Comparison of ENCODE assay signal across 8 cellular contexts in genomic region chr19:1268392-1269064, GRCh38. TPM values are rescaled to one million over a fixed set of nuclear protein-coding genes. Genes with fewer than 3 reads are reported as not detected.
DNase-seq lines count a peak whose midpoint lies in the region; ATAC-seq, FAIRE-seq and TF ChIP-seq lines count a peak whose summit lies in the region.

No MANE protein-coding gene starts in this region.

- TF ChIP-seq POLR2A in A549 (IDR thresholded peaks at IDR 0.05; ENCODE audit: low read length) (no peak), H54 (IDR thresholded peaks at IDR 0.05; ENCODE audit: low read depth, low read length) (no peak)

- no peak for DNase-seq in A549 (ENCODE audit: low read depth in 1 of 2, low spot score in 1 of 2)
- DNase-seq in Karpas-422: no peak
- DNase-seq in colonic mucosa: no peak
- DNase-seq in natural killer cell treated with Interleukin-12 subunit alpha and Interleukin-12 subunit beta and Interleukin-15 and Interleukin-18, amount 100 ng/mL, for 72 hours (ENCODE audit: low spot score): no peak
- DNase-seq in ACHN: no peak
- DNase-seq in COR-L47 (lab: John Stamatoyannopoulos, UW): no peak
- DNase-seq in H54 (ENCODE audit: insufficient read length, low spot score): no peak

- H4K20me1 ChIP-seq in Karpas-422 (ENCODE audit: insufficient read depth, low read depth, low read length): peaks cover 28% of the 10 kb centered on the region

- H3K9me2 ChIP-seq in Karpas-422 (replicated peaks; ENCODE audit: insufficient read depth, low read length): no peaks in the 10 kb centered on the region

- peak overlapping the region; percentile 71 for H3K4me3 Mint-ChIP-seq in natural killer cell treated with Interleukin-12 subunit alpha and Interleukin-12 subunit beta and Interleukin-15 and Interleukin-18, amount 100 ng/mL, for 72 hours

- 79% methylated on average over 31 of the region's 34 CpGs for WGBS in A549 (ENCODE audit: missing lambda C conversion rate)

- no peaks in the 10 kb centered on the region for H3K27me3 ChIP-seq in Karpas-422 (ENCODE audit: low read length)
- no peaks in the 10 kb centered on the region for H3K27me3 ChIP-seq in colonic mucosa

- H3K4me3 ChIP-seq in A549: no peak overlapping the region
- H3K4me3 ChIP-seq in Karpas-422 (ENCODE audit: low read length): peak overlapping the region; percentile 28; the same call in 1 of the 2 replicates
- H3K4me3 ChIP-seq in colonic mucosa: peak overlapping the region; percentile 12

- H3K27ac ChIP-seq in A549: peak overlapping the region; percentile 55 to 100; a peak in 4 of 6 replicates
- no peak overlapping the region for H3K27ac ChIP-seq in Karpas-422 (ENCODE audit: low read length)
- peak overlapping the region; percentile 96 for H3K27ac ChIP-seq in colonic mucosa

- intact Hi-C loops in colonic mucosa (cut with DNase I): no loop called here

- in situ Hi-C loops in ACHN (cut with HindIII; ENCODE audit: low pct_ligation_motif_present, low pct_unique_long_range_greater_than_20kb, low sequenced_read_pairs): no loop called here

- H3K36me3 ChIP-seq in Karpas-422 (ENCODE audit: insufficient read depth, low read length) (peaks cover 21% of the 10 kb centered on the region), colonic mucosa (peaks cover 6% of the 10 kb centered on the region)

- POLR2A ChIA-PET in A549 (lab: Yijun Ruan, JAX): interaction anchor here (0.6 to 3.8 kb wide), 24 partner anchors 8 to 593 kb away, joined by 3 to 98 read pairs (median 5); partner anchors contain the start of genes ABCA7, ATP5F1D, RNU6-2 and WDR18

- FAIRE-seq in A549 (lab: Jason Lieb, UNC) (no peak), H54 (lab: Jason Lieb, UNC) (no peak)

- H3K4me1 Mint-ChIP-seq in natural killer cell treated with Interleukin-12 subunit alpha and Interleukin-12 subunit beta and Interleukin-15 and Interleukin-18, amount 100 ng/mL, for 72 hours (ENCODE audit: low read depth in 2 of 2): peaks cover 52 to 60% of the 10 kb centered on the region in 2 donors

- no peak for TF ChIP-seq CTCF in A549 (IDR thresholded peaks at IDR 0.05)
- no peak for TF ChIP-seq CTCF in colonic mucosa (IDR thresholded peaks at IDR 0.05)

- no peaks in the 10 kb centered on the region for H3K9me3 Mint-ChIP-seq in natural killer cell treated with Interleukin-12 subunit alpha and Interleukin-12 subunit beta and Interleukin-15 and Interleukin-18, amount 100 ng/mL, for 72 hours

- peaks cover 22% of the 10 kb centered on the region for H3K36me3 Mint-ChIP-seq in natural killer cell treated with Interleukin-12 subunit alpha and Interleukin-12 subunit beta and Interleukin-15 and Interleukin-18, amount 100 ng/mL, for 72 hours

- H3K9me3 ChIP-seq in A549 (no peaks in the 10 kb centered on the region), Karpas-422 (ENCODE audit: low read length) (no peaks in the 10 kb centered on the region), colonic mucosa (no peaks in the 10 kb centered on the region)

- H3K9ac ChIP-seq in Karpas-422 (ENCODE audit: low read length) (peak overlapping the region; percentile 29; the same call in 1 of the 2 replicates), colonic mucosa (ENCODE audit: low read depth in 2 of 2, low read length in 2 of 2) (peak overlapping the region; percentile 13 to 77)

- H2AFZ ChIP-seq in Karpas-422 (ENCODE audit: low read length): no peak overlapping the region

- TF ChIP-seq EP300 in A549 (IDR thresholded peaks at IDR 0.05): no peak

- H3K4me2 ChIP-seq in A549 (peak overlapping the region; percentile 95), Karpas-422 (ENCODE audit: low read depth, low read length, poor library complexity, severe bottlenecking) (peak overlapping the region; percentile 28)

- peaks cover 60% of the 10 kb centered on the region for H3K4me1 ChIP-seq in A549
- H3K4me1 ChIP-seq in Karpas-422 (ENCODE audit: low read length): peaks cover 65% of the 10 kb centered on the region
- H3K4me1 ChIP-seq in colonic mucosa: peaks cover 47% of the 10 kb centered on the region

- H3K27me3 Mint-ChIP-seq in natural killer cell treated with Interleukin-12 subunit alpha and Interleukin-12 subunit beta and Interleukin-15 and Interleukin-18, amount 100 ng/mL, for 72 hours: no peaks in the 10 kb centered on the region

- ATAC-seq in A549: no peak
- no peak for ATAC-seq in natural killer cell treated with Interleukin-12 subunit alpha and Interleukin-12 subunit beta and Interleukin-15 and Interleukin-18, amount 100 ng/mL, for 72 hours
- no peak for ATAC-seq in HG03196 (IDR thresholded peaks at IDR 0.05; ENCODE audit: unreplicated experiment)

- no peak for TF ChIP-seq RAD21 in A549 (conservative IDR thresholded peaks at IDR 0.05 in 1 of 2, IDR thresholded peaks at IDR 0.05 in 1 of 2)

- CTCF ChIA-PET in A549 (lab: Yijun Ruan, JAX): interaction anchor here (1.2 to 18.7 kb wide), 4 partner anchors 11 to 48 kb away, joined by 3 to 500 read pairs (median 58); partner anchors contain the start of gene ATP5F1D

- peak overlapping the region; percentile 88 to 94 for H3K27ac Mint-ChIP-seq in natural killer cell treated with Interleukin-12 subunit alpha and Interleukin-12 subunit beta and Interleukin-15 and Interleukin-18, amount 100 ng/mL, for 72 hours

- peaks cover 16% of the 10 kb centered on the region for H3K79me2 ChIP-seq in Karpas-422 (ENCODE audit: low read length)

TF ChIP-seq in A549, 52 proteins besides CTCF, POLR2A, EP300 and RAD21:
- no peak for TF ChIP-seq ZNF302 (CRISPR knock-in tag; IDR thresholded peaks at IDR 0.05)
- 0 out of 4 replicates have a peak, but pooled peaks of 1 of the 2 experiments have one; percentile 9 for TF ChIP-seq CEBPB (IDR thresholded peaks at IDR 0.05)

RNA-seq across cellular contexts. Expression of gene CIRBP, which starts 0.6 kb away (rescaled TPM):
- polyA plus RNA-seq in A549 (2011; rRNA removed): 92.4 and 151 TPM in 2 replicates
- polyA plus RNA-seq in A549 (2012; cell fraction: cytosol; rRNA removed): 111 and 147 TPM in 2 replicates
- polyA plus RNA-seq in A549 (2012; cell fraction: nucleus; rRNA removed): 246 and 410 TPM in 2 replicates
- polyA plus RNA-seq in A549 (2017; fragmentation: RNase III; extraction: RNeasy Plus Mini Kit Qiagen cat#74134 plus additional on column Dnase treatment): 178 to 201 TPM (median 189 TPM) in 3 replicates
- polyA minus RNA-seq in A549 (2011; rRNA and poly(A)+ RNA removed): 38.3 and 44.0 TPM in 2 replicates
- total RNA-seq in Karpas-422 (2014; rRNA removed; shearing (Covaris generic); ENCODE audit: low replicate concordance): 141 and 291 TPM in 2 replicates
- 100 to 1,000 TPM; 163 to 179 TPM for total RNA-seq in colonic mucosa
- 100 to 1,000 TPM; 226 to 251 TPM for total RNA-seq in natural killer cell treated with Interleukin-12 subunit alpha and Interleukin-12 subunit beta and Interleukin-15 and Interleukin-18, amount 100 ng/mL, for 72 hours

RNA-seq across cellular contexts. Expression of gene FAM174C, which starts 6.8 kb away (rescaled TPM):
- polyA plus RNA-seq in A549 (2011; rRNA removed) (22.7 and 24.8 TPM in 2 replicates), A549 (2017; fragmentation: RNase III; extraction: RNeasy Plus Mini Kit Qiagen cat#74134 plus additional on column Dnase treatment) (35.6 to 37.6 TPM (median 37.1 TPM) in 3 replicates)
- 96.5 and 113 TPM in 2 replicates for polyA plus RNA-seq in A549 (2012; cell fraction: cytosol; rRNA removed)
- polyA plus RNA-seq in A549 (2012; cell fraction: nucleus; rRNA removed): 61.6 and 78.1 TPM in 2 replicates
- 5.3 and 6.7 TPM in 2 replicates for polyA minus RNA-seq in A549 (2011; rRNA and poly(A)+ RNA removed)
- total RNA-seq in Karpas-422 (2014; rRNA removed; shearing (Covaris generic); ENCODE audit: low replicate concordance): 32.7 and 68.1 TPM in 2 replicates
- total RNA-seq in colonic mucosa: 100 to 1,000 TPM in 1 of 2 donors, 10 to 100 TPM in 1; 41.8 to 114 TPM
- total RNA-seq in natural killer cell treated with Interleukin-12 subunit alpha and Interleukin-12 subunit beta and Interleukin-15 and Interleukin-18, amount 100 ng/mL, for 72 hours: 10 to 100 TPM; 59.5 to 94.2 TPM

RNA-seq across cellular contexts. Expression of gene EFNA2, which starts 17.1 kb away (rescaled TPM):
- polyA plus RNA-seq in A549 (2011; rRNA removed): 0.16 and 0.24 TPM in 2 replicates
- 0.62 and 0.97 TPM in 2 replicates for polyA plus RNA-seq in A549 (2012; cell fraction: cytosol; rRNA removed)
- polyA plus RNA-seq in A549 (2012; cell fraction: nucleus; rRNA removed): 1.3 and 1.5 TPM in 2 replicates
- polyA plus RNA-seq in A549 (2017; fragmentation: RNase III; extraction: RNeasy Plus Mini Kit Qiagen cat#74134 plus additional on column Dnase treatment): 0.84 to 1.3 TPM (median 1.2 TPM) in 3 replicates
- 0.29 TPM in 1 of 2 replicates, not detected in the other for polyA minus RNA-seq in A549 (2011; rRNA and poly(A)+ RNA removed)
- not detected in 2 replicates for total RNA-seq in Karpas-422 (2014; rRNA removed; shearing (Covaris generic); ENCODE audit: low replicate concordance)
- total RNA-seq in colonic mucosa: 10 to 100 TPM; 72.8 to 86.1 TPM
- not detected for total RNA-seq in natural killer cell treated with Interleukin-12 subunit alpha and Interleukin-12 subunit beta and Interleukin-15 and Interleukin-18, amount 100 ng/mL, for 72 hours

RNA-seq across cellular contexts. Expression of gene MIDN, which starts 20.1 kb away (rescaled TPM):
- polyA plus RNA-seq in A549 (2011; rRNA removed): 9.1 and 11.8 TPM in 2 replicates
- 17.7 and 27.8 TPM in 2 replicates for polyA plus RNA-seq in A549 (2012; cell fraction: cytosol; rRNA removed)
- polyA plus RNA-seq in A549 (2012; cell fraction: nucleus; rRNA removed): 45.7 and 73.9 TPM in 2 replicates
- polyA plus RNA-seq in A549 (2017; fragmentation: RNase III; extraction: RNeasy Plus Mini Kit Qiagen cat#74134 plus additional on column Dnase treatment): 27.7 to 33.4 TPM (median 31.4 TPM) in 3 replicates
- polyA minus RNA-seq in A549 (2011; rRNA and poly(A)+ RNA removed): 23.7 and 25.2 TPM in 2 replicates
- 21.4 and 40.5 TPM in 2 replicates for total RNA-seq in Karpas-422 (2014; rRNA removed; shearing (Covaris generic); ENCODE audit: low replicate concordance)
- total RNA-seq in colonic mucosa: 100 to 1,000 TPM; 172 to 177 TPM
- total RNA-seq in natural killer cell treated with Interleukin-12 subunit alpha and Interleukin-12 subunit beta and Interleukin-15 and Interleukin-18, amount 100 ng/mL, for 72 hours: 10 to 100 TPM; 85.9 to 88.3 TPM

RNA-seq across cellular contexts. Expression of gene ATP5F1D, which starts 27.0 kb away (rescaled TPM):
- polyA plus RNA-seq in A549 (2011; rRNA removed) (18.5 and 28.7 TPM in 2 replicates), A549 (2017; fragmentation: RNase III; extraction: RNeasy Plus Mini Kit Qiagen cat#74134 plus additional on column Dnase treatment) (96.9 to 101 TPM (median 99.7 TPM) in 3 replicates)
- 158 and 210 TPM in 2 replicates for polyA plus RNA-seq in A549 (2012; cell fraction: cytosol; rRNA removed)
- 114 and 225 TPM in 2 replicates for polyA plus RNA-seq in A549 (2012; cell fraction: nucleus; rRNA removed)
- polyA minus RNA-seq in A549 (2011; rRNA and poly(A)+ RNA removed): 12.4 and 18.2 TPM in 2 replicates
- 64.3 and 110 TPM in 2 replicates for total RNA-seq in Karpas-422 (2014; rRNA removed; shearing (Covaris generic); ENCODE audit: low replicate concordance)
- 100 to 1,000 TPM; 359 to 627 TPM for total RNA-seq in colonic mucosa
- total RNA-seq in natural killer cell treated with Interleukin-12 subunit alpha and Interleukin-12 subunit beta and Interleukin-15 and Interleukin-18, amount 100 ng/mL, for 72 hours: 100 to 1,000 TPM; 163 to 215 TPM

Comparison
In these comparisons a context has a peak if more than half of its experiments do, and no peak if none do; other contexts are left out.
1. RNA of gene EFNA2, which starts 17.1 kb away (total RNA-seq): 72.8 to 86.1 TPM in colonic mucosa; not detected in Karpas-422 and not detected in natural killer cell treated with Interleukin-12 subunit alpha and Interleukin-12 subunit beta and Interleukin-15 and Interleukin-18, amount 100 ng/mL, for 72 hours; every median in the first group is over 10 times any median in the second.